In genomic region chr12:111756681-111757080, GRCh38 we compare ENCODE assay signal across 23 cellular contexts. TPM values are rescaled to one million over a fixed set of nuclear protein-coding genes. Genes with fewer than 3 reads are reported as not detected.
DNase-seq lines count a peak whose midpoint lies in the region; ATAC-seq and TF ChIP-seq lines count a peak whose summit lies in the region.
"Had no signal": no experiment of that assay in that cellular context is flagged by ENCODE, and none has a peak within 500 bp of the region (broad histone marks: within the 10 kb centered on the region; RNA-seq: fewer than 3 reads in every experiment).

No MANE protein-coding gene starts in this region.

- H3K36me3 ChIP-seq in heart left ventricle, result peaks cover 0 to 28% (median 11%) of the 10 kb centered on the region in 9 donors
- peaks cover 4 to 29% of the 10 kb centered on the region in 2 donors for H3K36me3 ChIP-seq in neuronal stem cell (replicated peaks in 1 of 2; ENCODE audit: control insufficient read depth in 2 of 2, insufficient read depth in 2 of 2, low read length in 2 of 2)
- no peaks in the 10 kb centered on the region for H3K36me3 ChIP-seq in thoracic aorta
- H3K36me3 ChIP-seq in HAP-1 (replicated peaks), result no peaks in the 10 kb centered on the region

- no peak for TF ChIP-seq POLR2A in heart left ventricle (IDR thresholded peaks at IDR 0.05)

- peaks cover 61% of the 10 kb centered on the region for H3K36me3 Mint-ChIP-seq in dendritic cell treated with granulocyte-macrophage colony-stimulating factor and Interleukin-4, amounts not matched to agents 40 ng/mL and 50 ng/mL, for 4 days (ENCODE audit: low read depth)

- H3K4ac ChIP-seq in neuronal stem cell (ENCODE audit: low read length), result no peak overlapping the region

- H3K9me3 ChIP-seq in heart left ventricle (no peaks in the 10 kb centered on the region), neuronal stem cell (replicated peaks in 1 of 2; ENCODE audit: control insufficient read depth in 2 of 2, insufficient read depth in 1 of 2, low read depth in 1 of 2, low read length in 2 of 2) (peaks cover 0 to 3% of the 10 kb centered on the region in 2 donors), thoracic aorta (no peaks in the 10 kb centered on the region), HAP-1 (no peaks in the 10 kb centered on the region)

- H3K27me3 Mint-ChIP-seq in dendritic cell treated with granulocyte-macrophage colony-stimulating factor and Interleukin-4, amounts not matched to agents 40 ng/mL and 50 ng/mL, for 4 days, result no peaks in the 10 kb centered on the region
- H3K27me3 Mint-ChIP-seq: memory B cell had no signal

- in situ Hi-C loops in HAP-1 (cut with MboI; ENCODE audit: low sequenced_read_pairs), result no loop called here

- H3K4me1 ChIP-seq in heart left ventricle (peaks cover 0 to 60% (median 26%) of the 10 kb centered on the region in 12 donors), neuronal stem cell (ENCODE audit: control insufficient read depth in 2 of 2, insufficient read depth in 1 of 2, low read depth in 1 of 2, low read length in 2 of 2) (peaks cover 12 to 19% of the 10 kb centered on the region in 2 donors), thoracic aorta (ENCODE audit: control insufficient read depth in 1 of 2, low read depth in 2 of 2) (peaks cover 11 to 45% of the 10 kb centered on the region in 2 donors), HAP-1 (peaks cover under 1% of the 10 kb centered on the region)

- intact Hi-C loops in heart left ventricle (cut with DNase I), result loop anchor here in 1 of 10 donors (5.0 kb wide), 1 partner anchor 36 kb away; no protein-coding TSS in a partner anchor
- intact Hi-C loops in left cardiac atrium (cut with DNase I), result loop anchor here in 1 of 2 donors (5.0 kb wide), 1 partner anchor 56 kb away; no protein-coding TSS in a partner anchor
- intact Hi-C loops in dendritic cell treated with granulocyte-macrophage colony-stimulating factor and Interleukin-4, amounts not matched to agents 40 ng/mL and 50 ng/mL, for 4 days (cut with micrococcal nuclease), result no loop called here

- H4K8ac ChIP-seq in neuronal stem cell (ENCODE audit: low read depth, low read length), result no peak overlapping the region

- H3K18ac ChIP-seq in neuronal stem cell (ENCODE audit: low read length), result no peak overlapping the region

- no peak overlapping the region for H2AK5ac ChIP-seq in neuronal stem cell (ENCODE audit: low read depth, low read length)

- no peak overlapping the region for H3K9ac ChIP-seq in neuronal stem cell (ENCODE audit: low read depth, low read length, poor library complexity)

- no peak overlapping the region for H2BK5ac ChIP-seq in neuronal stem cell (ENCODE audit: low read length)

- H3K4me3 Mint-ChIP-seq in dendritic cell treated with granulocyte-macrophage colony-stimulating factor and Interleukin-4, amounts not matched to agents 40 ng/mL and 50 ng/mL, for 4 days, result no peak overlapping the region
- H3K4me3 Mint-ChIP-seq: activated T-helper 1 cell treated with anti-CD3 and anti-CD28 coated beads, Interleukin-12 subunit alpha, Interleukin-12 subunit beta, Interleukin-2, Interleukin-4 antibody, amounts not matched to agents 30 ng/mL and 10 ng/mL and 1 ng/mL, durations not matched to agents 14 hours and 24 hours and 36 hours; GM23338; memory B cell; T-helper 17 cell had no signal

- peak overlapping the region; percentile 24 for H2BK120ac ChIP-seq in neuronal stem cell (ENCODE audit: low read depth, low read length)

- H3K79me1 ChIP-seq in neuronal stem cell (ENCODE audit: low read depth, low read length), result no peaks in the 10 kb centered on the region

- H3K23ac ChIP-seq in neuronal stem cell (ENCODE audit: low read depth, low read length, poor library complexity), result no peak overlapping the region

- H3K27ac Mint-ChIP-seq in dendritic cell treated with granulocyte-macrophage colony-stimulating factor and Interleukin-4, amounts not matched to agents 40 ng/mL and 50 ng/mL, for 4 days, result peak overlapping the region; percentile 71
- H3K27ac Mint-ChIP-seq: activated T-helper 1 cell treated with anti-CD3 and anti-CD28 coated beads, Interleukin-12 subunit alpha, Interleukin-12 subunit beta, Interleukin-2, Interleukin-4 antibody, amounts not matched to agents 30 ng/mL and 10 ng/mL and 1 ng/mL, durations not matched to agents 14 hours and 24 hours and 36 hours; GM23338; memory B cell had no signal

- no peaks in the 10 kb centered on the region for H3K9me3 Mint-ChIP-seq in dendritic cell treated with granulocyte-macrophage colony-stimulating factor and Interleukin-4, amounts not matched to agents 40 ng/mL and 50 ng/mL, for 4 days
- H3K9me3 Mint-ChIP-seq: activated T-helper 1 cell treated with anti-CD3 and anti-CD28 coated beads, Interleukin-12 subunit alpha, Interleukin-12 subunit beta, Interleukin-2, Interleukin-4 antibody, amounts not matched to agents 30 ng/mL and 10 ng/mL and 1 ng/mL, durations not matched to agents 14 hours and 24 hours and 36 hours; GM23338; memory B cell had no signal

- WGBS in heart left ventricle, 4 donors, result 55 to 73% (median 65%) methylated on average over 6 to 7 of the region's 7 CpGs
- WGBS in neuronal stem cell (ENCODE audit: extremely low coverage in 2 of 2, insufficient read length in 2 of 2, insufficient replicate concordance in 1 of 2), 2 donors, result no CpG with 5 or more reads among the region's 7 CpGs

- no peak for ATAC-seq in heart left ventricle
- no peak for ATAC-seq in left cardiac atrium
- no peak for ATAC-seq in thoracic aorta (ENCODE audit: insufficient number of reproducible peaks, low FRiP score, low read depth)
- ATAC-seq: T-helper 17 cell had no signal

- no peak for TF ChIP-seq CTCF in heart left ventricle (IDR thresholded peaks at IDR 0.05)
- TF ChIP-seq CTCF in thoracic aorta (IDR thresholded peaks at IDR 0.05), result no peak

- H3K27ac ChIP-seq in heart left ventricle (peak overlapping the region in 10 of 12 donors; percentile 75 to 91 (median 86)), neuronal stem cell (replicated peaks; ENCODE audit: low read length) (no peak overlapping the region), thoracic aorta (peak overlapping the region; percentile 57 to 66)
- H3K27ac ChIP-seq: epithelial cell of prostate had no signal

- H3K4me2 ChIP-seq in neuronal stem cell (ENCODE audit: insufficient read depth, low read length, poor library complexity, severe bottlenecking), result no peak overlapping the region
- H3K4me2 ChIP-seq: GM23338 had no signal

- H2AFZ ChIP-seq in neuronal stem cell (ENCODE audit: low read length), result no peak overlapping the region
- H2AFZ ChIP-seq: GM23338 had no signal

- H3K27me3 ChIP-seq in heart left ventricle (no peaks in the 10 kb centered on the region), neuronal stem cell (ENCODE audit: control insufficient read depth in 3 of 3, insufficient read depth in 3 of 3, low read depth in 1 of 3, low read length in 3 of 3) (peaks cover 0 to 18% (median 0%) of the 10 kb centered on the region in 3 experiments), thoracic aorta (replicated peaks; ENCODE audit: insufficient read depth) (no peaks in the 10 kb centered on the region), HAP-1 (ENCODE audit: low read depth) (no peaks in the 10 kb centered on the region)

- H3K4me1 Mint-ChIP-seq in dendritic cell treated with granulocyte-macrophage colony-stimulating factor and Interleukin-4, amounts not matched to agents 40 ng/mL and 50 ng/mL, for 4 days (ENCODE audit: low read depth), result peaks cover 31% of the 10 kb centered on the region

- H3K14ac ChIP-seq in neuronal stem cell (ENCODE audit: low read length), result no peak overlapping the region

- H2BK12ac ChIP-seq in neuronal stem cell (ENCODE audit: low read length), result no peak overlapping the region

- H3K4me3 ChIP-seq in heart left ventricle (no peak overlapping the region), neuronal stem cell (ENCODE audit: low read length in 2 of 2) (no peak overlapping the region), thoracic aorta (no peak overlapping the region), HAP-1 (no peak overlapping the region)
- H3K4me3 ChIP-seq: GM23338 had no signal

- DNase-seq in heart left ventricle, result peak in 1 of 5 donors; percentile 47
- DNase-seq in left cardiac atrium, result no peak
- DNase-seq in neuronal stem cell (ENCODE audit: low spot score), result no peak
- DNase-seq in thoracic aorta (ENCODE audit: low spot score), result no peak
- DNase-seq in HAP-1 (ENCODE audit: low spot score in 2 of 2), result no peak
- no peak for DNase-seq in COLO829 (ENCODE audit: low spot score)
- DNase-seq in HCEC 1CT, result no peak
- DNase-seq: activated naive CD4-positive, alpha-beta T cell treated with anti-CD3 and anti-CD28 coated beads, Interleukin-2, amount 50 U/mL, for 16 hours; AML-193; cerebellar nuclear complex; DND-41; NCI-H1092; NCI-H2029; NCI-H2227 treated with DMSO at 0.1 percent for 48 hours; retina; stimulated activated CD4-positive, alpha-beta T cell treated with anti-CD3 and anti-CD28 coated beads, Interleukin-12 subunit alpha, Interleukin-12 subunit beta, amount 100 ng/mL, for 4 hours; T-helper 17 cell had no signal

- no peak overlapping the region for H4K91ac ChIP-seq in neuronal stem cell (ENCODE audit: low read depth, low read length, poor library complexity)

- peak overlapping the region; percentile 45 for H2BK15ac ChIP-seq in neuronal stem cell (ENCODE audit: low read length)

RNA-seq across cellular contexts. Expression of gene ALDH2, which starts 10.1 kb away (rescaled TPM):
- total RNA-seq in heart left ventricle (100 to 1,000 TPM; 176 to 303 (median 260) TPM), left cardiac atrium (100 to 1,000 TPM; 268 to 331 TPM), thoracic aorta (100 to 1,000 TPM in 1 of 2 donors, 10 to 100 TPM in 1; 99.0 to 135 TPM)
- 100 to 1,000 TPM; 135 to 176 TPM for polyA plus RNA-seq in heart left ventricle
- polyA plus RNA-seq in neuronal stem cell (2013, experiment 1 of 2), result 29.8 TPM
- 30.2 TPM for polyA plus RNA-seq in neuronal stem cell (2013, experiment 2 of 2)
- total RNA-seq: A172 had no signal
